Comparison of ENCODE assay signal across 1 cellular context in genomic region chr7:112882022-112882421, GRCh38.
TF ChIP-seq lines count a peak whose summit lies in the region.

No MANE protein-coding gene starts in this region.

TF ChIP-seq in HepG2, 621 proteins besides CTCF, POLR2A, EP300 and RAD21 (continued from another document):
- TF ChIP-seq SNAPC4 (CRISPR knock-in tag; IDR thresholded peaks at IDR 0.05): no peak
- TF ChIP-seq KLF9 (CRISPR knock-in tag; IDR thresholded peaks at IDR 0.05; ENCODE audit: low read depth): no peak
- no peak for TF ChIP-seq USF2 (IDR thresholded peaks at IDR 0.05; ENCODE audit: low read depth, low read length)
- no peak for TF ChIP-seq USF2 (CRISPR knock-in tag; IDR thresholded peaks at IDR 0.05; ENCODE audit: borderline replicate concordance)
TF ChIP-seq in HepG2: peak in this region for 2.
